ENCODE assay signal across 16 cellular contexts in genomic region chr11:44765026-44765595, GRCh38. TPM values are rescaled to one million over a fixed set of nuclear protein-coding genes. Genes with fewer than 3 reads are reported as not detected.
A peak's percentile ranks its signal among the peaks of the same experiment; 100 is the strongest.
DNase-seq lines count a peak whose midpoint lies in the region; ATAC-seq, FAIRE-seq and TF ChIP-seq lines count a peak whose summit lies in the region.
"Had no signal": no experiment of that assay in that cellular context is flagged by ENCODE, and none has a peak within 500 bp of the region (broad histone marks: within the 10 kb centered on the region; RNA-seq: fewer than 3 reads in every experiment).

No MANE protein-coding gene starts in this region.

- FAIRE-seq in GM19239 (lab: Jason Lieb, UNC) = no peak

- H3K27ac Mint-ChIP-seq in brain = peak overlapping the region in 4 of 5 experiments; percentile 66 to 99 (median 88)
- H3K27ac Mint-ChIP-seq: CD8-positive, alpha-beta memory T cell had no signal

- H3K4me1 Mint-ChIP-seq in brain = peaks cover 74% of the 10 kb centered on the region

- DNase-seq in Panc1 (ENCODE audit: low read depth, low spot score) = no peak
- DNase-seq in stomach = no peak
- DNase-seq in GM19239 (ENCODE audit: insufficient read length, low spot score) = no peak
- no peak for DNase-seq in NCI-H345 (lab: John Stamatoyannopoulos, UW)
- DNase-seq: CD8-positive, alpha-beta memory T cell; DND-41; GF-D8; GOT3; KG1; NCI-H1092; NCI-H2107; NCI-H69; PC-3 had no signal

- BruUV-seq in Panc1 (replicated peaks; lab: Mats Ljungman, UMichigan) = no TSS peak

- WGBS in stomach, 5 donors = 90 to 97% (median 95%) methylated on average over 8 of the region's 8 CpGs

- intact Hi-C loops in Panc1 (cut with micrococcal nuclease; ENCODE audit: unreplicated experiment) = no loop called here
- intact Hi-C loops in stomach (cut with DNase I; ENCODE audit: low total_unique reads) = no loop called here

- no peak for TF ChIP-seq POLR2A in stomach (IDR thresholded peaks at IDR 0.05)

- no peak overlapping the region for H3K4me3 Mint-ChIP-seq in brain
- H3K4me3 Mint-ChIP-seq: CD8-positive, alpha-beta memory T cell had no signal

- no peaks in the 10 kb centered on the region; the same call in 1 of the 2 replicates for H3K9me3 ChIP-seq in Panc1 (ENCODE audit: control insufficient read depth, insufficient read depth, low read depth, low read length)
- no peaks in the 10 kb centered on the region for H3K9me3 ChIP-seq in muscle layer of colon (ENCODE audit: low read length)
- no peaks in the 10 kb centered on the region for H3K9me3 ChIP-seq in stomach

- peak overlapping the region; percentile 45 for H3K9ac ChIP-seq in muscle layer of colon (ENCODE audit: low read length)

- no peak for TF ChIP-seq EP300 in stomach (IDR thresholded peaks at IDR 0.05)

- ATAC-seq in Panc1 = no peak
- no peak for ATAC-seq in GM21825 (IDR thresholded peaks at IDR 0.05; ENCODE audit: unreplicated experiment)
- ATAC-seq: PC-3 had no signal

- H3K27me3 Mint-ChIP-seq in brain = no peaks in the 10 kb centered on the region
- H3K27me3 Mint-ChIP-seq: CD8-positive, alpha-beta memory T cell had no signal

- peaks cover 59% of the 10 kb centered on the region for H3K36me3 Mint-ChIP-seq in brain

- H3K9me3 Mint-ChIP-seq in brain = peaks cover 4 to 27% (median 22%) of the 10 kb centered on the region in 5 experiments

- CTCF ChIA-PET in Panc1 (lab: Charles Lee) = no interaction called here

- H3K27ac ChIP-seq in Panc1 (ENCODE audit: low read length) (peak overlapping the region; percentile 71; the same call in 1 of the 2 replicates), muscle layer of colon (ENCODE audit: low read depth, low read length) (peak overlapping the region; percentile 96), stomach (peak overlapping the region in 3 of 5 donors; percentile 72 to 78 (median 72))

- in situ Hi-C loops in Panc1 (cut with HindIII; ENCODE audit: low pct_unique_long_range_greater_than_20kb, low sequenced_read_pairs) = no loop called here

- no peaks in the 10 kb centered on the region for H3K36me3 ChIP-seq in Panc1 (ENCODE audit: control insufficient read depth, insufficient read depth, low read length)
- peaks cover 17% of the 10 kb centered on the region for H3K36me3 ChIP-seq in muscle layer of colon (ENCODE audit: insufficient read depth, low read length)
- H3K36me3 ChIP-seq in stomach = no peaks in the 10 kb centered on the region

- POLR2A ChIA-PET in Panc1 (lab: Charles Lee) = no interaction called here

- H3K27me3 ChIP-seq in Panc1 (ENCODE audit: control insufficient read depth, insufficient read depth, low read length) (no peaks in the 10 kb centered on the region), muscle layer of colon (ENCODE audit: control insufficient read depth in 1 of 2, insufficient read depth in 2 of 2, low read length in 2 of 2) (no peaks in the 10 kb centered on the region), stomach (no peaks in the 10 kb centered on the region)

- H3K4me3 ChIP-seq in Panc1 (ENCODE audit: low read depth in 2 of 2, low read length in 2 of 2) = no peak overlapping the region
- no peak overlapping the region for H3K4me3 ChIP-seq in muscle layer of colon (ENCODE audit: low read depth in 1 of 2, low read length in 2 of 2)
- H3K4me3 ChIP-seq in stomach = no peak overlapping the region

- H3K4me1 ChIP-seq in Panc1 (ENCODE audit: control insufficient read depth, insufficient read depth, low read length) = peaks cover 29% of the 10 kb centered on the region
- H3K4me1 ChIP-seq in muscle layer of colon (ENCODE audit: insufficient read depth, low read length) = peaks cover 76% of the 10 kb centered on the region
- H3K4me1 ChIP-seq in stomach = peaks cover 11 to 57% (median 33%) of the 10 kb centered on the region in 4 donors

- no peak for TF ChIP-seq CTCF in Panc1 (IDR thresholded peaks at IDR 0.05)
- no peak for TF ChIP-seq CTCF in brain (conservative IDR thresholded peaks at IDR 0.05)
- TF ChIP-seq CTCF in stomach (IDR thresholded peaks at IDR 0.05) = no peak

RNA-seq across cellular contexts. Expression of gene TSPAN18, which starts 38.3 kb away (rescaled TPM):
- total RNA-seq in Panc1 (2021; ENCODE audit: unreplicated experiment) = 21.3 TPM
- 16.7 TPM for polyA plus RNA-seq in Panc1 (2012; ENCODE audit: insufficient read length)
- 3.3 TPM for polyA plus RNA-seq in brain (ENCODE audit: insufficient read depth, low read depth, low replicate concordance)
- total RNA-seq in stomach = 10 to 100 TPM in 4 of 5 donors, 1 to 10 TPM in 1; 9.1 to 60.3 (median 25.9) TPM
- polyA plus RNA-seq in stomach = 1 to 10 TPM; 2.1 to 6.6 (median 2.3) TPM
- total RNA-seq: PC-3 had no signal
